In the genomic region with DNA sequence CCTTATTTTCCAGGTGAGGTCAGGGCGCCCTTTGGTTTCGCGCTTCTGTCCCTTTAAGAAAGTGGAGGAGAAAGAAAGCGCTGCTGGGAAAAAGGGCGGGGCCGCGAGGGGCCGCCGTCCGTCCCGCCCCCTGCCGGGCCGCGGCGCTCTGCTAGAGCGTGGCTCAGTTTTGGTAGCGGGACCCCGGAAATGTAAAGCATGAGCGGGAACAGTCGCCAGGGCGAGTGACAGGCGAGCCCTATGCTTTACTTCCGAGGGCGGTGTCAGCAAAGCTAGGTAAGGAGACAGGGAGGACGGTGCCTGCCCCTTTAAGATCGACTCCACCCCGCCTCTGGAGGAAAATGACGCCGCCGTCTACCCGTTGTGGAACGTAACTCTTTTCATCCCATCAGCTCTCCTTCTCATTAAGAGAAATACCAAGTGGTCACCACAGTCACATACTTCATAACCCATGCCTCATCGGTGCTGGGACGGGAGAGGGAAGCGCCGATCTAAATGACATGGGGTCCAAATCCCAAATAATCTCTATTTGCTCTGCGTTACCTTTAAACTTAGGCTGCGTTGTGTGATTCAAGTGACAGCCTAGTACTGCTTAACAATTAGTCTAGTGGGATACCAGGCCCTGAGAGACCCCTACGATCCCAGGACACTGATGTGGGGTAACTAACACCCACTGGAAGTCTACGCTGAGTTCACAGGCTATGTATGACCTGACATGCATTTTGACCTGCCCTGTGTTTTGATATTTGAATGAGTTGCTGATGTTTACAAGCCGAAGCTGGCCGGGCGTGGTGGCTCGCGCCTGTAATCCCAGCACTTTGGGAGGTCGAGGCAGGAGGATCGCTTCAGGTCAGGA, we compare ENCODE assay signal across 8 cellular contexts. TPM values are rescaled to one million over a fixed set of nuclear protein-coding genes. Genes with fewer than 3 reads are reported as not detected.
DNase-seq lines count a peak whose midpoint lies in the region; ATAC-seq and TF ChIP-seq lines count a peak whose summit lies in the region.

A gene with protein sequence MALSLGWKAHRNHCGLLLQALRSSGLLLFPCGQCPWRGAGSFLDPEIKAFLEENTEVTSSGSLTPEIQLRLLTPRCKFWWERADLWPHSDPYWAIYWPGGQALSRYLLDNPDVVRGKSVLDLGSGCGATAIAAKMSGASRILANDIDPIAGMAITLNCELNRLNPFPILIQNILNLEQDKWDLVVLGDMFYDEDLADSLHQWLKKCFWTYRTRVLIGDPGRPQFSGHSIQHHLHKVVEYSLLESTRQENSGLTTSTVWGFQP (plus strand): TSS at position 602 of the 856 bp plus-strand sequence. CDS start 2,266 bp downstream, outside the sequence.

- H3K27me3 ChIP-seq in Karpas-422 (ENCODE audit: low read length): no peaks in the 10 kb centered on the region

- no peaks in the 10 kb centered on the region for H4K20me1 ChIP-seq in Karpas-422 (ENCODE audit: insufficient read depth, low read depth, low read length)

- ATAC-seq in GM21825 (IDR thresholded peaks at IDR 0.05; ENCODE audit: unreplicated experiment): peak; percentile 99
- ATAC-seq in naive thymus-derived CD8-positive, alpha-beta T cell: peak; percentile 97 to 99

- H3K9me3 Mint-ChIP-seq in activated T-helper 2 cell treated with anti-CD3 and anti-CD28 coated beads, Interferon-gamma antibody, Interleukin-2, Interleukin-4, amounts not matched to agents 10 μg/mL and 5 μg/mL and 100 μg/mL, durations not matched to agents 14 hours and 24 hours and 36 hours: no peaks in the 10 kb centered on the region
- no peaks in the 10 kb centered on the region for H3K9me3 Mint-ChIP-seq in naive thymus-derived CD8-positive, alpha-beta T cell

- no peaks in the 10 kb centered on the region for H3K27me3 Mint-ChIP-seq in activated T-helper 2 cell treated with anti-CD3 and anti-CD28 coated beads, Interferon-gamma antibody, Interleukin-2, Interleukin-4, amounts not matched to agents 10 μg/mL and 5 μg/mL and 100 μg/mL, durations not matched to agents 14 hours and 24 hours and 36 hours (ENCODE audit: low read depth)
- H3K27me3 Mint-ChIP-seq in naive thymus-derived CD8-positive, alpha-beta T cell: no peaks in the 10 kb centered on the region

- peak within 1 kb of the TSS; percentile 78 for H3K9ac ChIP-seq in Karpas-422 (ENCODE audit: low read length)

- no peaks in the 10 kb centered on the region for H3K9me2 ChIP-seq in Karpas-422 (replicated peaks; ENCODE audit: insufficient read depth, low read length)

- POLR2A ChIA-PET in naive thymus-derived CD8-positive, alpha-beta T cell (lab: Charles Lee): interaction anchor here (0.5 to 2.5 kb wide), 26 partner anchors 10 to 1096 kb away, joined by 3 to 24 read pairs (median 4); a partner anchor contains a TSS

- H3K36me3 ChIP-seq in Karpas-422 (ENCODE audit: insufficient read depth, low read length): no peaks in the 10 kb centered on the region

- TF ChIP-seq CTCF in fibroblast of mammary gland (conservative IDR thresholded peaks at IDR 0.05; ENCODE audit: control insufficient read depth, insufficient read depth, low read depth, low read length): no peak

- peak within 1 kb of the TSS; percentile 95 for H3K4me3 Mint-ChIP-seq in activated T-helper 2 cell treated with anti-CD3 and anti-CD28 coated beads, Interferon-gamma antibody, Interleukin-2, Interleukin-4, amounts not matched to agents 10 μg/mL and 5 μg/mL and 100 μg/mL, durations not matched to agents 14 hours and 24 hours and 36 hours (ENCODE audit: low read depth)
- H3K4me3 Mint-ChIP-seq in naive thymus-derived CD8-positive, alpha-beta T cell: peak within 1 kb of the TSS; percentile 88 to 99 (median 97)

- H2AFZ ChIP-seq in Karpas-422 (ENCODE audit: low read length): peak within 1 kb of the TSS; percentile 97

- no peaks in the 10 kb centered on the region for H3K36me3 Mint-ChIP-seq in activated T-helper 2 cell treated with anti-CD3 and anti-CD28 coated beads, Interferon-gamma antibody, Interleukin-2, Interleukin-4, amounts not matched to agents 10 μg/mL and 5 μg/mL and 100 μg/mL, durations not matched to agents 14 hours and 24 hours and 36 hours (ENCODE audit: low read depth)
- H3K36me3 Mint-ChIP-seq in naive thymus-derived CD8-positive, alpha-beta T cell: peaks cover 0 to 5% (median 2%) of the 10 kb centered on the region in 3 donors

- H3K27ac Mint-ChIP-seq in activated T-helper 2 cell treated with anti-CD3 and anti-CD28 coated beads, Interferon-gamma antibody, Interleukin-2, Interleukin-4, amounts not matched to agents 10 μg/mL and 5 μg/mL and 100 μg/mL, durations not matched to agents 14 hours and 24 hours and 36 hours: peak within 1 kb of the TSS; percentile 97
- peak within 1 kb of the TSS; percentile 97 to 100 (median 99) for H3K27ac Mint-ChIP-seq in naive thymus-derived CD8-positive, alpha-beta T cell

- H3K79me2 ChIP-seq in Karpas-422 (ENCODE audit: low read length): no peaks in the 10 kb centered on the region

- H3K4me3 ChIP-seq in Karpas-422 (ENCODE audit: low read length) (peak within 1 kb of the TSS; percentile 86), fibroblast of mammary gland (ENCODE audit: control insufficient read depth, low read depth, low read length) (peak within 1 kb of the TSS; percentile 96)

- H3K9me3 ChIP-seq in Karpas-422 (ENCODE audit: low read length): no peaks in the 10 kb centered on the region

- H3K4me1 ChIP-seq in Karpas-422 (ENCODE audit: low read length): peaks cover 12% of the 10 kb centered on the region

- peak within 1 kb of the TSS; percentile 75 for H3K4me2 ChIP-seq in Karpas-422 (ENCODE audit: low read depth, low read length, poor library complexity, severe bottlenecking)

- H3K27ac ChIP-seq in Karpas-422 (ENCODE audit: low read length): peak within 1 kb of the TSS; percentile 64

- peaks cover 5% of the 10 kb centered on the region for H3K4me1 Mint-ChIP-seq in activated T-helper 2 cell treated with anti-CD3 and anti-CD28 coated beads, Interferon-gamma antibody, Interleukin-2, Interleukin-4, amounts not matched to agents 10 μg/mL and 5 μg/mL and 100 μg/mL, durations not matched to agents 14 hours and 24 hours and 36 hours (ENCODE audit: low read depth)
- H3K4me1 Mint-ChIP-seq in naive thymus-derived CD8-positive, alpha-beta T cell: peaks cover 6 to 33% (median 13%) of the 10 kb centered on the region in 4 donors

- DNase-seq in Daoy (ENCODE audit: low read depth) (peak; percentile 94), Karpas-422 (peak; percentile 98), RKO (ENCODE audit: low spot score) (peak; percentile 94), fibroblast of mammary gland (ENCODE audit: low read depth) (peak; percentile 83)
- DNase-seq in activated T-helper 2 cell treated with anti-CD3 and anti-CD28 coated beads, Interferon-gamma antibody, Interleukin-2, Interleukin-4, amounts not matched to agents 10 μg/mL and 5 μg/mL and 100 μg/mL, durations not matched to agents 14 hours and 24 hours and 36 hours (ENCODE audit: low spot score): peak; percentile 95
- DNase-seq in naive thymus-derived CD8-positive, alpha-beta T cell: peak; percentile 85 to 96 (median 92)
- peak; percentile 84 to 93 (median 91) for DNase-seq in stimulated activated naive CD4-positive, alpha-beta T cell (lab: John Stamatoyannopoulos, UW)

- intact Hi-C loops in activated T-helper 2 cell treated with anti-CD3 and anti-CD28 coated beads, Interferon-gamma antibody, Interleukin-2, Interleukin-4, amounts not matched to agents 10 μg/mL and 5 μg/mL and 100 μg/mL, durations not matched to agents 14 hours and 24 hours and 36 hours (cut with micrococcal nuclease): loop anchor here (1.0 to 5.0 kb wide), 10 partner anchors 70 to 1096 kb away; a partner anchor contains a TSS

RNA-seq across cellular contexts. Expression of the gene that starts here (rescaled TPM):
- 1.0 and 1.4 TPM in 2 replicates for total RNA-seq in Daoy (2014; rRNA removed; shearing (Covaris generic))
- total RNA-seq in Karpas-422 (2014; rRNA removed; shearing (Covaris generic); ENCODE audit: low replicate concordance): 1.0 and 1.5 TPM in 2 replicates
- total RNA-seq in activated T-helper 2 cell treated with anti-CD3 and anti-CD28 coated beads, Interferon-gamma antibody, Interleukin-2, Interleukin-4, amounts not matched to agents 10 μg/mL and 5 μg/mL and 100 μg/mL, durations not matched to agents 14 hours and 24 hours and 36 hours: 0.37 and 0.39 TPM in 2 replicates
- 1 to 10 TPM in 1 of 2 experiments, under 1 TPM in 1; 0.94 to 1.9 TPM for total RNA-seq in naive thymus-derived CD8-positive, alpha-beta T cell
- 1 to 10 TPM in 1 of 3 donors, under 1 TPM in 2; 0.34 to 1.8 (median 0.62) TPM for polyA plus RNA-seq in naive thymus-derived CD8-positive, alpha-beta T cell

Comparison
In these comparisons a context has a peak if more than half of its experiments do, and no peak if none do; other contexts are left out.
1. Peak in every context shown above with its lines: DNase-seq, ATAC-seq, H3K4me3 ChIP-seq and H3K27ac ChIP-seq.
2. Peak in DNase-seq in activated T-helper 2 cell treated with anti-CD3 and anti-CD28 coated beads, Interferon-gamma antibody, Interleukin-2, Interleukin-4, amounts not matched to agents 10 μg/mL and 5 μg/mL and 100 μg/mL, durations not matched to agents 14 hours and 24 hours and 36 hours; RNA of the gene not detected or under 1 TPM.